27 cellular contexts compared by ENCODE assay signal in the genomic region with DNA sequence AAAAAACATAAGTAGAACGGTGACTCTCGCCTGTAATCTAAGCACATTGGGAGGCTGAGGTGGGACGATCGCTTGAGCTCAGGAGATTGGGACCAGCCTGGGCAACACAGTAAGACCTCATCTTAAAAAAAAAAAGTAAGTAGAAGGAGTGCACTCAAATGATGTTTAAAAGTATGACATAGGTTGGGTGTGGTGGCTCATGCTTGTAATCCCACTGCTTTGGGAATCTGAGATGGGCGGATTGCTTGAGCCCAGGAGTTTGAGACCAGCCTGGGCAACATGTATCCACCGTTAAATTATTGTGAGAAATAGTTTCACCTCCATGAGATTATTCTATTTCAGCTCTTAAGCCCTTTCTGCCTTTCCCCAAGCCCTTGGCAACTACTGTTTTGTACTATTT.
"Had no signal": no experiment of that assay in that cellular context is flagged by ENCODE, and none has a peak within 500 bp of the region (broad histone marks: within the 10 kb centered on the region; RNA-seq: fewer than 3 reads in every experiment).

No MANE protein-coding gene starts in this region.

- H3K27ac Mint-ChIP-seq: natural killer cell treated with Interleukin-12 subunit alpha and Interleukin-12 subunit beta and Interleukin-15 and Interleukin-18, amount 100 ng/mL, for 72 hours; stimulated activated memory B cell treated with anti-CD40 and anti-IgM and Interleukin-4, amounts not matched to agents 10 μg/mL and 1 μg/mL and 100 μg/mL, for 72 hours; stimulated activated naive CD8-positive, alpha-beta T cell treated with anti-CD3 and anti-CD28 coated beads, Interleukin-15, amount 100 ng/mL, for 72 hours; type B pancreatic cell had no signal

- H3K4me3 Mint-ChIP-seq: natural killer cell treated with Interleukin-12 subunit alpha and Interleukin-12 subunit beta and Interleukin-15 and Interleukin-18, amount 100 ng/mL, for 72 hours; nephron progenitor cell; neural crest cell; stimulated activated memory B cell treated with anti-CD40 and anti-IgM and Interleukin-4, amounts not matched to agents 10 μg/mL and 1 μg/mL and 100 μg/mL, for 72 hours; stimulated activated naive CD8-positive, alpha-beta T cell treated with anti-CD3 and anti-CD28 coated beads, Interleukin-15, amount 100 ng/mL, for 72 hours; type B pancreatic cell had no signal

- H3K36me3 Mint-ChIP-seq: natural killer cell treated with Interleukin-12 subunit alpha and Interleukin-12 subunit beta and Interleukin-15 and Interleukin-18, amount 100 ng/mL, for 72 hours had no signal

- H3K27me3 ChIP-seq: neutrophil, pancreas, right lobe of liver, sigmoid colon, suprapubic skin, testis, tibial artery, transverse colon, vagina had no signal

- H3K27me3 Mint-ChIP-seq: naive thymus-derived CD8-positive, alpha-beta T cell; natural killer cell treated with Interleukin-12 subunit alpha and Interleukin-12 subunit beta and Interleukin-15 and Interleukin-18, amount 100 ng/mL, for 72 hours; stimulated activated memory B cell treated with anti-CD40 and anti-IgM and Interleukin-4, amounts not matched to agents 10 μg/mL and 1 μg/mL and 100 μg/mL, for 72 hours; stimulated activated naive CD8-positive, alpha-beta T cell treated with anti-CD3 and anti-CD28 coated beads, Interleukin-15, amount 100 ng/mL, for 72 hours; type B pancreatic cell had no signal

- H3K4me3 ChIP-seq: pancreas, psoas muscle, right lobe of liver, sigmoid colon, suprapubic skin, testis, tibial artery, transverse colon, vagina had no signal

- ATAC-seq: naive thymus-derived CD8-positive, alpha-beta T cell; natural killer cell treated with Interleukin-12 subunit alpha and Interleukin-12 subunit beta and Interleukin-15 and Interleukin-18, amount 100 ng/mL, for 72 hours; pancreas; psoas muscle; right cardiac atrium; right lobe of liver; stimulated activated memory B cell treated with anti-CD40 and anti-IgM and Interleukin-4, amounts not matched to agents 10 μg/mL and 1 μg/mL and 100 μg/mL, for 72 hours; stimulated activated naive CD8-positive, alpha-beta T cell treated with anti-CD3 and anti-CD28 coated beads, Interleukin-15, amount 100 ng/mL, for 72 hours; stimulated activated naive CD8-positive, alpha-beta T cell treated with anti-CD3 and anti-CD28 coated beads, Interleukin-15, Interleukin-2, amounts not matched to agents 100 U/mL and 50 U/mL, for 24 hours had no signal

- H3K4me1 ChIP-seq: suprapubic skin, testis had no signal

- H3K27ac ChIP-seq: neutrophil, pancreas, psoas muscle, right lobe of liver, sigmoid colon, suprapubic skin, testis, tibial artery, transverse colon, vagina had no signal

- H3K9me3 Mint-ChIP-seq: naive thymus-derived CD8-positive, alpha-beta T cell; natural killer cell treated with Interleukin-12 subunit alpha and Interleukin-12 subunit beta and Interleukin-15 and Interleukin-18, amount 100 ng/mL, for 72 hours; neural crest cell; stimulated activated memory B cell treated with anti-CD40 and anti-IgM and Interleukin-4, amounts not matched to agents 10 μg/mL and 1 μg/mL and 100 μg/mL, for 72 hours; stimulated activated naive CD8-positive, alpha-beta T cell treated with anti-CD3 and anti-CD28 coated beads, Interleukin-15, amount 100 ng/mL, for 72 hours had no signal

- DNase-seq: naive thymus-derived CD8-positive, alpha-beta T cell; nephron progenitor cell; nucleus accumbens; pancreas; psoas muscle; right cardiac atrium; right lobe of liver; sigmoid colon; small intestine; stimulated activated CD4-positive, alpha-beta T cell treated with anti-CD3 and anti-CD28 coated beads, Interleukin-1b, Interleukin-23, amount 100 ng/mL, for 48 hours; stimulated activated CD4-positive, alpha-beta T cell treated with anti-CD3 and anti-CD28 coated beads, Interleukin-4, amount 100 ng/mL, for 1 hour; stimulated activated CD4-positive, alpha-beta T cell treated with anti-CD3 and anti-CD28 coated beads, Interleukin-4, amount 100 ng/mL, for 4 hours; stimulated activated CD8-positive, alpha-beta memory T cell treated with anti-CD3 and anti-CD28 coated beads, Interleukin-4, amount 100 ng/mL, for 48 hours; stimulated activated naive CD4-positive, alpha-beta T cell; stimulated activated naive CD8-positive, alpha-beta T cell treated with anti-CD3 and anti-CD28 coated beads, Interleukin-15, amount 100 ng/mL, for 72 hours; stimulated activated naive CD8-positive, alpha-beta T cell treated with anti-CD3 and anti-CD28 coated beads, Interleukin-15, Interleukin-2, amounts not matched to agents 100 U/mL and 50 U/mL, for 24 hours; substantia nigra; testis; tibial artery; transverse colon had no signal

- H3K36me3 ChIP-seq: neutrophil, pancreas had no signal

- H3K9me3 ChIP-seq: neutrophil, pancreas, psoas muscle, right lobe of liver, sigmoid colon, suprapubic skin, testis, tibial artery, transverse colon, vagina had no signal
